23 cellular contexts compared by ENCODE assay signal in the genomic region with DNA sequence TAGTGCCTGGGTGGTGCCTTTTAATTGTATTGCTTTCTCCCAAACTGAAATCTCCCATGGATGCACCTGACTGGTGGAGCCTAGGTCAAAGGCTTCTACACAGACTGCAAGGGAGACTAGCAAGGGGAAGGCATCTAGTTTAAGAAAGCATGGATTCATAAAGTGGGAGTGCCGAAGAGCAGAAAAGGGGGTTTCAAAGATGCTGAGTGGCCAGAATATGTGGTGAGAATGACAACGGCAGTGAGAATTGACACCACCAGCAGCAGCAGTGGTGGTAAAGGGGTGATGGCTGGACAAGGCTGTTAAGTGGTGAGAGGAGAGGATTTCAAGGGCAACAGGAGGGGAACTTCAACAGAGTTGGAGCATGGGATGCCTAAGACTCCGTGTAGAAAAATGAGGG. TPM values are rescaled to one million over a fixed set of nuclear protein-coding genes. Genes with fewer than 3 reads are reported as not detected.
"Had no signal": no experiment of that assay in that cellular context is flagged by ENCODE, and none has a peak within 500 bp of the region (broad histone marks: within the 10 kb centered on the region; RNA-seq: fewer than 3 reads in every experiment).

No MANE protein-coding gene starts in this region.

- H3K27me3 ChIP-seq: SJSA1 had no signal

- H3K4me3 ChIP-seq: SJSA1, SK-N-MC had no signal

- H3K27ac ChIP-seq: KMS-11, SJSA1, SK-N-MC had no signal

- H3K36me3 ChIP-seq: SJSA1 had no signal

- H3K4me1 ChIP-seq: SJSA1 had no signal

- DNase-seq: IMR-90, Kasumi-1, MM.1S, NCI-H1092 treated with DMSO at 0.1 percent for 48 hours, NCI-H1436, NCI-H187, NCI-H2029, NCI-H2081 treated with DMSO at 0.1 percent for 48 hours, NCI-H2171, NCI-H226, NCI-H446, NCI-H510A, NCI-H524 treated with DMSO at 0.1 percent for 48 hours, NCI-H69, NCI-H774, Right ventricle myocardium superior, RPMI8226, SIG-M5 had no signal

- H3K9me3 ChIP-seq: SJSA1 had no signal

- H3K9ac ChIP-seq: KMS-11 had no signal

- H3K4me2 ChIP-seq: KMS-11 had no signal

- FAIRE-seq: RCC 7860 had no signal

RNA-seq across cellular contexts. Expression of gene LSMEM1, which starts 36.7 kb away (rescaled TPM):
- total RNA-seq: HT-29, IMR-90 had no signal
